In the genomic region with DNA sequence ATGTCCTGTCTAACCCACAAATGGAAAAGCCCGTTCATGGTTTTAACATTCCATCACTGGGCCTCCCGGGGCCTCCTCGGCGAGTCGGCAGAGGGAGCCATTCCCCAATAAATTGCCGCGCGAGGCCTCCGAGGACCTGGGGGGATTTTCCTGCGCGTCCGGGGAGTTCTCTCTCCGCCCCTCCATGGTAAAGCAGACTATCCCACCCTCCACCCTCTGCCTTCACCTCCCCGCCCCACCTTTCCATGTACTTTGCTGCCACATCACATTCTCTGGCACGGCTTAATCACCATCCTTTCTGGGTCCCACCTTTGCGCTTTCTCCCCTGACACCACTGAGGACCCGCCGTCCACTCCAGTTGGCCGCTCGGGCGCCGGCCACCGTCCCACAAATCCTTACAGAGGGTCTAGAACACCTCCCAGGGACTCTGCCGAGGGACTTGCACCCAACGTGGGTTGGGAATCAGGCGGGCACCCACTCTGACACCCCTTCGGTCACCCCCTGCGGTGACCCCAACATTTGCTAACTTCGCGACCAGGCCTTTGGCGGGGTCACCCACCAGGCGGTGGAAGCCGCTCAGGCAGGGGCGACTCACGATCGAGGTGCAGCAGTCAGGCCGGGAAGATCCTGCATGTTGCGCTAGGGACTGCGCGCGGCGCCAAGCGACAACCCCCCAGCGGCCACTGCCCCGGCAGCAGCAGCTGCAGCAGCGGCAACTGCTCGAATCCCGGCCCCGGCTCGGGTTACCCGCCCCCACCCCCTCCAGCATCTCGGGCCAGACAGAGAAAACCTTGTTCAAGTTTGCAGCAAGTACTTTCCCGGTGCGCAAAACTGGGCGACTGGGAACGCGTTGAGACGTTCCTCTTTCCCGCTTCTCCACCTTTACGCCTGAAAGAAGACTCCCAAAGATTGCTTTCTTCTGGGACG, we compare ENCODE assay signal across 8 cellular contexts. TPM values are rescaled to one million over a fixed set of nuclear protein-coding genes. Genes with fewer than 3 reads are reported as not detected.
DNase-seq lines count a peak whose midpoint lies in the region; ATAC-seq, FAIRE-seq and TF ChIP-seq lines count a peak whose summit lies in the region.

A gene (plus strand): TSS at position 778 of the 927 bp plus-strand sequence. CDS start 40,513 bp downstream, outside the sequence.

- no peak within 1 kb of the TSS for H2AFZ ChIP-seq in K562 (ENCODE audit: low read depth, low read length)
- peak within 1 kb of the TSS; percentile 88 for H2AFZ ChIP-seq in smooth muscle cell (ENCODE audit: low read depth)

- BruUV-seq in K562 (replicated peaks; lab: Mats Ljungman, UMichigan), result no TSS peak

- H3K4me1 ChIP-seq in K562 (replicated peaks in 1 of 2; ENCODE audit: control insufficient read depth in 2 of 2, insufficient read depth in 2 of 2, low read length in 2 of 2), result peaks cover 0 to 4% of the 10 kb centered on the region in 2 experiments; a peak in 1 of 5 replicates
- no peaks in the 10 kb centered on the region for H3K4me1 ChIP-seq in smooth muscle cell (ENCODE audit: low read depth)

- TF ChIP-seq EP300 in K562 (IDR thresholded peaks at IDR 0.05; ENCODE audit: low read length), result no peak

- peak; percentile 42 to 64 for TF ChIP-seq RAD21 in K562 (CRISPR knock-in tag; conservative IDR thresholded peaks at IDR 0.05 in 1 of 2, IDR thresholded peaks at IDR 0.05 in 1 of 2)

- POLR2A ChIA-PET in K562 (lab: Yijun Ruan, JAX), result no interaction called here

- H3K36me3 ChIP-seq in K562 (ENCODE audit: control insufficient read depth, insufficient read depth, low read length) (no peaks in the 10 kb centered on the region), smooth muscle cell (ENCODE audit: low read depth) (no peaks in the 10 kb centered on the region)

- WGBS in K562 (ENCODE audit: insufficient coverage, low coverage, missing lambda C conversion rate), result 7% methylated on average over 42 of the region's 61 CpGs
- WGBS in smooth muscle cell (ENCODE audit: low lambda C conversion rate), result 2% methylated on average over 54 of the region's 61 CpGs

- H3K9me3 ChIP-seq in K562 (replicated peaks; ENCODE audit: control insufficient read depth, insufficient read depth, low read depth, low read length) (no peaks in the 10 kb centered on the region), iPS-18c (ENCODE audit: control insufficient read depth, insufficient read depth, low read length) (no peaks in the 10 kb centered on the region), smooth muscle cell (replicated peaks; ENCODE audit: low read depth) (no peaks in the 10 kb centered on the region)

- H3F3A ChIP-seq in smooth muscle cell (ENCODE audit: low read depth), result no peaks in the 10 kb centered on the region

- no peak for DNase-seq in Right ventricle myocardium inferior (ENCODE audit: missing footprints)
- DNase-seq in cardiac septum (ENCODE audit: low spot score), result no peak
- peak; percentile 12 for DNase-seq in NB4 (ENCODE audit: low read depth)
- DNase-seq in K562 (ENCODE audit: extremely low read depth in 1 of 4, low spot score in 3 of 4), result peak; percentile 14 to 54 (median 18)
- peak; percentile 47 for DNase-seq in smooth muscle cell (lab: John Stamatoyannopoulos, UW; ENCODE audit: unreplicated experiment)
- DNase-seq in activated CD4-positive, CD25-positive, alpha-beta regulatory T cell treated with anti-CD3 and anti-CD28 coated beads, Interleukin-2, amount 50 U/mL, for 72 hours, result no peak

- H3K4me2 ChIP-seq in K562 (ENCODE audit: insufficient read depth, low read length), result no peak within 1 kb of the TSS
- peak within 1 kb of the TSS; percentile 89 for H3K4me2 ChIP-seq in smooth muscle cell

- H3K79me2 ChIP-seq in K562 (ENCODE audit: control insufficient read depth, insufficient read depth, low read length) (no peaks in the 10 kb centered on the region), smooth muscle cell (ENCODE audit: low read depth) (no peaks in the 10 kb centered on the region)

- no peak within 1 kb of the TSS for H3K27ac ChIP-seq in K562 (ENCODE audit: extremely low read depth, low read depth, low read length)
- no peak within 1 kb of the TSS for H3K27ac ChIP-seq in smooth muscle cell (ENCODE audit: low read depth)

- H3K4me3 ChIP-seq in NB4 (ENCODE audit: low read depth, low read length) (no peak within 1 kb of the TSS), K562 (no peak within 1 kb of the TSS), iPS-18c (ENCODE audit: insufficient read depth, low read depth, low read length) (peak within 1 kb of the TSS; percentile 83), smooth muscle cell (peak within 1 kb of the TSS; percentile 63)

- TF ChIP-seq CTCF in NB4 (IDR thresholded peaks at IDR 0.05; ENCODE audit: low read depth, low read length) (peak; percentile 33), K562 (IDR thresholded peaks at IDR 0.05 in 2 of 3, conservative IDR thresholded peaks at IDR 0.05 in 1 of 3; ENCODE audit: insufficient read depth in 2 of 3, low read depth in 1 of 3, low read length in 3 of 3) (peak; percentile 55 to 65 (median 61)), smooth muscle cell (IDR thresholded peaks at IDR 0.05; ENCODE audit: borderline replicate concordance, insufficient read depth, poor library complexity, severe bottlenecking) (peak; percentile 86)

- no peaks in the 10 kb centered on the region for H3K9me1 ChIP-seq in K562 (ENCODE audit: control insufficient read depth, insufficient read depth, low read length)

- intact Hi-C loops in Right ventricle myocardium inferior (cut with DNase I) (loop anchor here (1.0 to 2.0 kb wide), 2 partner anchors 153 to 202 kb away; no protein-coding TSS in a partner anchor), cardiac septum (cut with DNase I) (loop anchor here (5.0 to 10.0 kb wide), 2 partner anchors 155 to 202 kb away; no protein-coding TSS in a partner anchor), K562 (cut with micrococcal nuclease) (loop anchor here (5.0 kb wide), 2 partner anchors 152 to 202 kb away; no protein-coding TSS in a partner anchor)

- CTCF ChIA-PET in K562 (lab: Yijun Ruan, JAX; ENCODE audit: low intra/inter-chr PET ratio), result interaction anchor here (0.6 to 2.0 kb wide), 3 partner anchors 129 to 203 kb away, joined by 3 to 20 read pairs (median 3); no protein-coding TSS in a partner anchor

- no peak for TF ChIP-seq POLR2A in NB4 (IDR thresholded peaks at IDR 0.05; ENCODE audit: extremely low read depth, insufficient read length)
- TF ChIP-seq POLR2A in K562 (conservative IDR thresholded peaks at IDR 0.05), result no peak

- peaks cover 0 to 14% of the 10 kb centered on the region in 2 experiments; a peak in 2 of 5 replicates for H3K27me3 ChIP-seq in K562 (ENCODE audit: control insufficient read depth in 2 of 2, insufficient read depth in 2 of 2, low read length in 2 of 2)
- peaks cover 34% of the 10 kb centered on the region for H3K27me3 ChIP-seq in smooth muscle cell (ENCODE audit: low read depth)

- in situ Hi-C loops in K562 (cut with MboI), result no loop called here

- FAIRE-seq in K562 (lab: Jason Lieb, UNC), result no peak

- H3K9ac ChIP-seq in K562 (ENCODE audit: insufficient read depth in 1 of 2, low read depth in 2 of 2, low read length in 2 of 2) (no peak within 1 kb of the TSS), smooth muscle cell (ENCODE audit: low read depth) (no peak within 1 kb of the TSS)

- ATAC-seq in Right ventricle myocardium inferior (peak; percentile 65), K562 (peak; percentile 88), HG03571 (IDR thresholded peaks at IDR 0.05; ENCODE audit: unreplicated experiment) (no peak)

- H4K20me1 ChIP-seq in K562 (replicated peaks; ENCODE audit: control insufficient read depth, insufficient read depth, low read length) (no peaks in the 10 kb centered on the region), smooth muscle cell (ENCODE audit: low read depth) (no peaks in the 10 kb centered on the region)

TF ChIP-seq in K562, 482 proteins besides CTCF, POLR2A, EP300 and RAD21:
- TF ChIP-seq SMC3 (conservative IDR thresholded peaks at IDR 0.05; ENCODE audit: insufficient read depth, low read depth, low read length), result 0 out of 2 replicates have a peak, but pooled peaks have one; percentile 25
- TF ChIP-seq, protein P1, sequence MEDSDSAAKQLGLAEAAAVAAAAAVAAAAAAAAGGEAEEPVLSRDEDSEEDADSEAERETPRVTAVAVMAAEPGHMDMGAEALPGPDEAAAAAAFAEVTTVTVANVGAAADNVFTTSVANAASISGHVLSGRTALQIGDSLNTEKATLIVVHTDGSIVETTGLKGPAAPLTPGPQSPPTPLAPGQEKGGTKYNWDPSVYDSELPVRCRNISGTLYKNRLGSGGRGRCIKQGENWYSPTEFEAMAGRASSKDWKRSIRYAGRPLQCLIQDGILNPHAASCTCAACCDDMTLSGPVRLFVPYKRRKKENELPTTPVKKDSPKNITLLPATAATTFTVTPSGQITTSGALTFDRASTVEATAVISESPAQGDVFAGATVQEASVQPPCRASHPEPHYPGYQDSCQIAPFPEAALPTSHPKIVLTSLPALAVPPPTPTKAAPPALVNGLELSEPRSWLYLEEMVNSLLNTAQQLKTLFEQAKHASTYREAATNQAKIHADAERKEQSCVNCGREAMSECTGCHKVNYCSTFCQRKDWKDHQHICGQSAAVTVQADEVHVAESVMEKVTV (CRISPR knock-in tag; IDR thresholded peaks at IDR 0.05), result 0 out of 2 replicates have a peak, but pooled peaks have one; percentile 41
- no peak for TF ChIP-seq MAFK (IDR thresholded peaks at IDR 0.05; ENCODE audit: low read length)

RNA-seq across cellular contexts. Expression of the gene that starts here (rescaled TPM):
- total RNA-seq in Right ventricle myocardium inferior (0.43 TPM), cardiac septum (0.32 TPM), K562 (2014; rRNA removed) (not detected in 2 replicates), K562 (2014; rRNA removed; fragmentation: Illumina TruSeq; extraction: Trizol) (not detected in 2 replicates), K562 (2015; rRNA removed; fragmentation: Illumina TruSeq; extraction: Trizol) (not detected in 2 replicates), K562 (2021) (0.07 TPM in 1 of 2 replicates, not detected in the other), smooth muscle cell (3.4 and 3.6 TPM in 2 replicates)
- not detected in 2 replicates for total RNA-seq in K562 (2011; cell fraction: chromatin; rRNA removed; ENCODE audit: low replicate concordance)
- not detected in 2 replicates for total RNA-seq in K562 (2011; cell fraction: nucleolus; rRNA removed)
- not detected in 2 replicates for total RNA-seq in K562 (2011; cell fraction: nucleoplasm; rRNA removed)
- polyA plus RNA-seq in K562 (2011; rRNA removed) (not detected in 2 replicates), K562 (2014; fragmentation: Illumina TruSeq; extraction: Trizol) (not detected in 2 replicates), K562 (2014; fragmentation: Nextera tagmentation; extraction: Ambion mirVana) (not detected), K562 (2014; rRNA removed) (not detected in 2 replicates), smooth muscle cell (0.83 and 1.4 TPM in 2 replicates)
- polyA plus RNA-seq in K562 (2011; cell fraction: cytosol; rRNA removed), result not detected in 2 replicates
- polyA plus RNA-seq in K562 (2011; cell fraction: nucleus; rRNA removed), result not detected in 2 replicates
- not detected in 2 replicates for polyA plus RNA-seq in K562 (2012)
- polyA minus RNA-seq in K562 (2011; rRNA and poly(A)+ RNA removed), result not detected in 2 replicates
- not detected in 2 replicates for polyA minus RNA-seq in K562 (2011; cell fraction: cytosol; rRNA and poly(A)+ RNA removed)
- polyA minus RNA-seq in K562 (2011; cell fraction: nucleus; rRNA and poly(A)+ RNA removed), result not detected in 2 replicates

Comparison
In these comparisons a context has a peak if more than half of its experiments do, and no peak if none do; other contexts are left out.
1. Peak in ATAC-seq in Right ventricle myocardium inferior; RNA of the gene not detected or under 1 TPM.
2. Peak in DNase-seq and ATAC-seq in K562; RNA of the gene not detected or under 1 TPM.
3. DNase-seq: peak in NB4 (single experiment) and smooth muscle cell (single experiment); none in Right ventricle myocardium inferior (single experiment), cardiac septum (single experiment) and activated CD4-positive, CD25-positive, alpha-beta regulatory T cell treated with anti-CD3 and anti-CD28 coated beads, Interleukin-2, amount 50 U/mL, for 72 hours (single experiment).
4. H3K4me3 ChIP-seq: peak in iPS-18c (single experiment) and smooth muscle cell (single experiment); none in NB4 (single experiment) and K562 (single experiment).
5. CTCF ChIP-seq: peak in every context shown above with its lines; median percentile 86 in smooth muscle cell; 61 in K562; 33 in NB4.